Comparison of ENCODE assay signal across 24 cellular contexts in the genomic region with DNA sequence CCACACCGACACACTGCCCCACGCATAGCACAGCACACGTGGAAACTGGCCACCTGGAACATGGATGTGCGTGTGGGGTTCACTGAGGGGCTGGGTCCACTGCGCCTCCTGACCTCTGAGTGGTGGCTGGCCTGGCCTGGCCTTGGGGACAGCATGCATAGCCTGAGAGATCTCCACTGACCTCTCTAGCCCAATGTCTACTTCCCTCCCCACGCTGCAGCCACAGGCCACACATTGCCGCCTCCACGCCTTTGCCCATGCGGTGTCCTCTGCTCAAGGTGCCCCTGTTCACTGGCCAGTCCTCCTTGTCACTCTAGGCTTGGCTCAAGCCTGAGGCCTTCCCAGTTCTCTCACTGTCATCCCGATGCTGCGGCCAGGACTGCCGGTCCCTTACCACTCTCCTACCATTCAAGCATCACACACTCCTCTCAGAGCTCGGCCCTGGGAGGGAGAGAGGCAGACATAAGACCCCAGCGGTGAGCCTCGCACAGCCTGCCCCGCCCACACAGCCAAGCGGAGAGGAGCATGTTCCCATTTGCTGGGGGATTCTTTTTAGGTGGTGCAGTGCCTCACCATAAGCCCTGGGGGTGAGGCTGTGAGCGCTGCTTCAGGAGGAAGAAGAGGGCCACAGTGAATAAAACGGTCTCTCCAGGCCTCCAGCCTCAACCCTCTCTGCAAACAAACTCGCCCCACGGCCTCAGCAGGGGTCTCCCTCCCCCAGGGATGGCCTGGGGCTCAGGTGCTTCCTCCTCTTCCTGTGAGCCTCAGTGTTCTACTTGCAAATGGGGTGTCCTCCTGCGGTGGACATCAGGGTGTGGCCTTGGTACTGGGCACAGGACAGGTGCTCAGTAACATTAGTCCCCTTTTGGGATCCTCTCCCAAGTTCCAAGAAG.
"Had no signal": no experiment of that assay in that cellular context is flagged by ENCODE, and none has a peak within 500 bp of the region (broad histone marks: within the 10 kb centered on the region; RNA-seq: fewer than 3 reads in every experiment).

No MANE protein-coding gene starts in this region.

- H3K27me3 ChIP-seq: adrenal gland, body of pancreas, colonic mucosa, testis, transverse colon had no signal

- FAIRE-seq: endometrium, islet of Langerhans had no signal

- H3K4me1 ChIP-seq: adrenal gland, colonic mucosa, esophagus squamous epithelium, left ventricle myocardium inferior, testis had no signal

- H3K36me3 ChIP-seq: adrenal gland, colonic mucosa, esophagus squamous epithelium, left ventricle myocardium inferior, transverse colon had no signal

- H3K4me3 ChIP-seq: adrenal gland, body of pancreas, colonic mucosa, esophagus squamous epithelium, left ventricle myocardium inferior, testis, transverse colon had no signal

- DNase-seq: activated B cell treated with CpG ODN at 0.5 μM for 24 hours; activated CD4-positive, alpha-beta T cell treated with anti-CD3 and anti-CD28 coated beads, Interleukin-2, amount 50 U/mL, for 1 hour; activated effector memory CD4-positive, alpha-beta T cell treated with anti-CD3 and anti-CD28 coated beads, Interleukin-2, amount 50 U/mL, for 16 hours; activated naive CD4-positive, alpha-beta T cell treated with anti-CD3 and anti-CD28 coated beads for 36 hours; activated naive CD8-positive, alpha-beta T cell treated with anti-CD3 and anti-CD28 coated beads for 36 hours; adrenal gland; body of pancreas; colonic mucosa; effector CD8-positive, alpha-beta T cell; esophagus squamous epithelium; foreskin melanocyte; left ventricle myocardium inferior; naive B cell; nephron progenitor cell; nucleus accumbens; stimulated activated CD4-positive, alpha-beta T cell treated with anti-CD3 and anti-CD28 coated beads, Interleukin-2, amount 100 ng/mL, for 48 hours; stimulated activated naive CD4-positive, alpha-beta T cell treated with Interleukin-2 at 50 U/mL for 16 hours; T-helper 2 cell; testis; transverse colon had no signal

- ATAC-seq: body of pancreas, right cardiac atrium had no signal

- H3K9me3 ChIP-seq: adrenal gland, body of pancreas, colonic mucosa, esophagus squamous epithelium, left ventricle myocardium inferior, testis, transverse colon had no signal

- H3K27ac ChIP-seq: adrenal gland, body of pancreas, colonic mucosa, epithelial cell of prostate, esophagus squamous epithelium, left ventricle myocardium inferior, testis, transverse colon had no signal
